1 cellular context compared by ENCODE assay signal in genomic region chr18:55861266-55861665, GRCh38.
TF ChIP-seq lines count a peak whose summit lies in the region.

No MANE protein-coding gene starts in this region.

TF ChIP-seq in GM12878, 131 proteins besides CTCF, POLR2A, EP300 and RAD21 (continued from another document):
- TF ChIP-seq ZNF687 (IDR thresholded peaks at IDR 0.05) (no peak), RFX5 (IDR thresholded peaks at IDR 0.05; ENCODE audit: low read depth, low read length) (no peak), IRF4 (IDR thresholded peaks at IDR 0.05; ENCODE audit: low read depth, low read length) (no peak), RAD51 (IDR thresholded peaks at IDR 0.05) (no peak), RBBP5 (conservative IDR thresholded peaks at IDR 0.05) (no peak)
